In genomic region chr14:71139058-71139946, GRCh38 we compare ENCODE assay signal across 8 cellular contexts.
DNase-seq lines count a peak whose midpoint lies in the region; ATAC-seq and FAIRE-seq lines count a peak whose summit lies in the region.

No MANE protein-coding gene starts in this region.

- no peaks in the 10 kb centered on the region for H3K36me3 ChIP-seq in aorta (ENCODE audit: control insufficient read depth in 1 of 2, insufficient read depth in 2 of 2, low read length in 1 of 2)

- DNase-seq in D341Med (ENCODE audit: low spot score) = peak; percentile 86
- DNase-seq in HTR-8/SVneo (ENCODE audit: insufficient read length, low spot score) = peak; percentile 91
- peak; percentile 51 for DNase-seq in RPMI8226
- peak; percentile 56 for DNase-seq in activated naive CD4-positive, alpha-beta T cell treated with anti-CD3 and anti-CD28 coated beads, Interleukin-2, amount 50 U/mL, for 16 hours
- peak; percentile 70 for DNase-seq in Right ventricle myocardium inferior (ENCODE audit: missing footprints)
- DNase-seq in posterior cingulate gyrus = peak; percentile 22 to 94 (median 62)
- DNase-seq in aorta = peak; percentile 59 to 83

- WGBS in aorta, 2 donors = 56 to 60% methylated on average over 37 of the region's 37 CpGs

- no peaks in the 10 kb centered on the region for H3K27me3 ChIP-seq in aorta (ENCODE audit: control insufficient read depth in 1 of 2, insufficient read depth in 2 of 2, low read length in 1 of 2)

- no peaks in the 10 kb centered on the region for H3K9me3 ChIP-seq in aorta (ENCODE audit: control insufficient read depth, low read length)

- FAIRE-seq in HTR-8/SVneo (lab: Jason Lieb, UNC) = peak; percentile 99

- intact Hi-C loops in Right ventricle myocardium inferior (cut with DNase I) = loop anchor here (1.0 to 5.0 kb wide), 2 partner anchors 183 to 614 kb away; partner anchors contain the start of gene SIPA1L1
- intact Hi-C loops in posterior cingulate gyrus (cut with DNase I) = loop anchor here (1.0 to 10.0 kb wide), 2 partner anchors 175 to 614 kb away; no protein-coding TSS in a partner anchor
- intact Hi-C loops in aorta (cut with DNase I) = loop anchor here (2.0 to 10.0 kb wide), 4 partner anchors 183 to 1153 kb away; partner anchors contain the start of gene SIPA1L1 (in 1 of the 2)

- no peak overlapping the region for H3K4me3 ChIP-seq in aorta (ENCODE audit: low read length in 2 of 2)

- no peaks in the 10 kb centered on the region for H3K4me1 ChIP-seq in aorta (ENCODE audit: control insufficient read depth in 1 of 2, insufficient read depth in 2 of 2, low read length in 2 of 2)

- ATAC-seq in Right ventricle myocardium inferior = peak; percentile 68
- ATAC-seq in aorta (ENCODE audit: low FRiP score) = peak; percentile 82
- no peak for ATAC-seq in GM21619 (IDR thresholded peaks at IDR 0.05; ENCODE audit: unreplicated experiment)

- H3K27ac ChIP-seq in aorta (ENCODE audit: low read depth in 1 of 2, low read length in 2 of 2) = no peak overlapping the region
